In the genomic region with DNA sequence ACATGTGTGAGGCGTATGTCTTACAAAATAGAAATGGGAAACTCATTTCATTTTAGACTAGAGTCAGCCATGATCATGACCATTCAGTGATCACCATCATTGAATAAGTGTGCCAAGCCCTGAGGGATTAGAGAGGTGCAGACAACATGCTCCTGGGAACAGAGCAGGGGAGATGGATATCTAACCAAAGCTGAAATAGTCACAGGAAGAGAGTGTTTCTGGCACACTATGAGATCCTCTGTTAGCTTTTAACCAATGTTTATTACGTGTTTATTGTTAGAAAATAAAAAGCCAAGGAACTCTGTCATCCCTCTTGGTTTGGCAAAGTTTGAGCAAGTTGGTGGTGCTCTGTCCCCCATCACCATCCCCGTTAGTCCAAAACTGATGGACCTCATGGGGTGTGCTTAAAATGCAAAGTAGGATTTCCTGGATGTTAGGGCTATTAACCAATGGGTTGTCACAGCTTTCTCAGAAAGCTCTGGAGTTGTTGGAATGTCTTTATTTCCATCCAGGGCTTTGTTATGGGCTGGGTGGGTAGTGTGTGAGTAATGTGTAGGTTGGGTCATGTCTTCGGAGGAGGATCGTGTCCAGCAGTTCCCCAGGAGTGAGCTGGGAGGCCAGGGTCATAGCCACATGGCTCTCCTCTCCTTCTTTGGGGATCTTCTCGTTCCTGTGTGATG, we compare ENCODE assay signal across 25 cellular contexts. TPM values are rescaled to one million over a fixed set of nuclear protein-coding genes. Genes with fewer than 3 reads are reported as not detected.
DNase-seq lines count a peak whose midpoint lies in the region; ATAC-seq and TF ChIP-seq lines count a peak whose summit lies in the region.
"Had no signal": no experiment of that assay in that cellular context is flagged by ENCODE, and none has a peak within 500 bp of the region (broad histone marks: within the 10 kb centered on the region; RNA-seq: fewer than 3 reads in every experiment).

No MANE protein-coding gene starts in this region.

- H3K27ac ChIP-seq in GM23338 (ENCODE audit: low read depth): no peak overlapping the region
- no peak overlapping the region for H3K27ac ChIP-seq in IMR-90 (ENCODE audit: insufficient read depth, low read length)
- H3K27ac ChIP-seq in dorsolateral prefrontal cortex: no peak overlapping the region
- H3K27ac ChIP-seq: HL-60, SJCRH30 had no signal

- H4K91ac ChIP-seq in IMR-90 (ENCODE audit: insufficient read depth, low read depth, low read length): no peak overlapping the region

- H3K9me3 ChIP-seq in IMR-90 (ENCODE audit: control insufficient read depth, insufficient read depth, low read length): no peaks in the 10 kb centered on the region
- H3K9me3 ChIP-seq: SJCRH30 had no signal

- no peak overlapping the region for H2AK5ac ChIP-seq in IMR-90 (ENCODE audit: low read depth, low read length)

- H3K4me3 ChIP-seq in GM23338: no peak overlapping the region
- no peak overlapping the region for H3K4me3 ChIP-seq in IMR-90 (ENCODE audit: insufficient read depth, low read depth, low read length)
- no peak overlapping the region for H3K4me3 ChIP-seq in dorsolateral prefrontal cortex
- H3K4me3 ChIP-seq: SJCRH30 had no signal

- peaks cover 8% of the 10 kb centered on the region for H3K4me1 Mint-ChIP-seq in GM23338

- WGBS in IMR-90 (ENCODE audit: extremely low coverage in 2 of 2, insufficient read length in 1 of 2), 2 experiments: 100% methylated on average over 1 of the region's 6 CpGs; no CpG with 5 or more reads in 1 of the 2 experiments

- H2BK15ac ChIP-seq in IMR-90 (ENCODE audit: low read depth, low read length): no peak overlapping the region

- no peak overlapping the region for H3K27ac Mint-ChIP-seq in GM23338
- H3K27ac Mint-ChIP-seq: CD4-positive, alpha-beta memory T cell had no signal

- no peaks in the 10 kb centered on the region for H3K36me3 Mint-ChIP-seq in GM23338 (ENCODE audit: low read depth)
- H3K36me3 Mint-ChIP-seq: CD4-positive, alpha-beta memory T cell had no signal

- H3K18ac ChIP-seq in IMR-90 (ENCODE audit: low read depth, low read length): no peak overlapping the region; the same call in 1 of the 2 replicates

- intact Hi-C loops in IMR-90 (cut with micrococcal nuclease): no loop called here
- intact Hi-C loops in left colon (cut with DNase I, micrococcal nuclease): no loop called here
- intact Hi-C loops in dorsolateral prefrontal cortex (cut with DNase I): no loop called here

- no peak overlapping the region for H2BK120ac ChIP-seq in IMR-90 (ENCODE audit: low read depth, low read length)

- TF ChIP-seq POLR2A in IMR-90 (IDR thresholded peaks at IDR 0.05; ENCODE audit: low read depth, low read length): no peak

- no peaks in the 10 kb centered on the region for H3K9me1 ChIP-seq in IMR-90 (ENCODE audit: insufficient read depth, low read length)

- H3K9me2 ChIP-seq in GM23338 (ENCODE audit: insufficient read depth): 0 out of 2 replicates have a peak, but pooled peaks cover 8% of the 10 kb centered on the region

- H3K23ac ChIP-seq in IMR-90 (ENCODE audit: low read depth, low read length): no peak overlapping the region

- no peak overlapping the region for H3K4ac ChIP-seq in IMR-90 (ENCODE audit: low read depth, low read length)

- H2AFZ ChIP-seq in GM23338 (no peak overlapping the region), IMR-90 (replicated peaks; ENCODE audit: low read length, poor library complexity) (no peak overlapping the region)

- H3K27me3 ChIP-seq in GM23338 (ENCODE audit: insufficient read depth): no peaks in the 10 kb centered on the region
- no peaks in the 10 kb centered on the region for H3K27me3 ChIP-seq in IMR-90 (ENCODE audit: control insufficient read depth, insufficient read depth, low read length)
- no peaks in the 10 kb centered on the region for H3K27me3 ChIP-seq in dorsolateral prefrontal cortex

- no peaks in the 10 kb centered on the region for H3K79me2 ChIP-seq in GM23338 (replicated peaks; ENCODE audit: insufficient read depth)

- H4K20me1 ChIP-seq in GM23338 (replicated peaks; ENCODE audit: insufficient read depth) (no peaks in the 10 kb centered on the region), IMR-90 (ENCODE audit: insufficient read depth, low read length) (no peaks in the 10 kb centered on the region)

- H3K36me3 ChIP-seq in GM23338 (ENCODE audit: insufficient read depth): no peaks in the 10 kb centered on the region
- H3K36me3 ChIP-seq in IMR-90 (ENCODE audit: control insufficient read depth, insufficient read depth, low read length): no peaks in the 10 kb centered on the region
- H3K36me3 ChIP-seq: SJCRH30 had no signal

- no peak overlapping the region for H4K5ac ChIP-seq in IMR-90 (ENCODE audit: low read depth, low read length)

- POLR2A ChIA-PET in IMR-90 (lab: Charles Lee; ENCODE audit: unreplicated experiment): no interaction called here

- no TSS peak for BruUV-seq in IMR-90 (replicated peaks; lab: Mats Ljungman, UMichigan)

- no peaks in the 10 kb centered on the region for H3K4me1 ChIP-seq in GM23338 (ENCODE audit: insufficient read depth)
- peaks cover 7% of the 10 kb centered on the region for H3K4me1 ChIP-seq in IMR-90 (ENCODE audit: control insufficient read depth, insufficient read depth, low read length)
- H3K4me1 ChIP-seq: SJCRH30 had no signal

- no peak overlapping the region for H3K9ac ChIP-seq in IMR-90 (ENCODE audit: low read depth, low read length)

- no peak for TF ChIP-seq RAD21 in IMR-90 (IDR thresholded peaks at IDR 0.05; ENCODE audit: low read length)

- no peak overlapping the region for H2BK20ac ChIP-seq in IMR-90 (ENCODE audit: low read depth, low read length)

- H3K4me3 Mint-ChIP-seq in GM23338: no peak overlapping the region
- H3K4me3 Mint-ChIP-seq: CD4-positive, alpha-beta memory T cell had no signal

- in situ Hi-C loops in IMR-90 (cut with MboI; ENCODE audit: low sequenced_read_pairs): no loop called here

- H3K4me2 ChIP-seq in GM23338: no peak overlapping the region
- H3K4me2 ChIP-seq in IMR-90 (ENCODE audit: low read depth, low read length): no peak overlapping the region

- CTCF ChIA-PET in IMR-90 (lab: Yijun Ruan, JAX): no interaction called here

- H2AK9ac ChIP-seq in IMR-90 (replicated peaks; ENCODE audit: low read depth, low read length, poor library complexity): no peak overlapping the region

- DNase-seq in GM23338 (ENCODE audit: low spot score) (peak; percentile 14), IMR-90 (no peak), astrocyte of the hippocampus (ENCODE audit: low read depth, low spot score) (peak; percentile 21), left colon (no peak), dorsolateral prefrontal cortex (no peak), NCI-H187 treated with DMSO at 0.1 percent for 48 hours (lab: John Stamatoyannopoulos, UW) (no peak), hepatic stellate cell (ENCODE audit: low spot score) (no peak)
- DNase-seq: C1 segment of cervical spinal cord; CD4-positive, alpha-beta memory T cell; COR-L47; DMS 273 treated with DMSO at 0.1 percent for 48 hours; DMS79; Karpas-422; NCI-H1092 treated with DMSO at 0.1 percent for 48 hours; NCI-H1436; NCI-H187; NCI-H2171 treated with DMSO at 0.1 percent for 48 hours; NCI-H345; NCI-H510A treated with DMSO at 0.1 percent for 48 hours; NCI-H774; PC-3; SJCRH30 had no signal

- ATAC-seq in GM23338: no peak; the same call in 2 of the 3 replicates
- ATAC-seq in IMR-90 (ENCODE audit: low read depth): no peak; the same call in 1 of the 2 replicates
- peak; percentile 86 for ATAC-seq in left colon
- no peak for ATAC-seq in esophagus mucosa
- ATAC-seq: PC-3 had no signal

- TF ChIP-seq CTCF in GM23338 (conservative IDR thresholded peaks at IDR 0.05; ENCODE audit: low read depth in 2 of 2): no peak
- no peak for TF ChIP-seq CTCF in IMR-90 (conservative IDR thresholded peaks at IDR 0.05; ENCODE audit: low read depth, low read length)
- TF ChIP-seq CTCF in dorsolateral prefrontal cortex (IDR thresholded peaks at IDR 0.05 in 54 of 56, conservative IDR thresholded peaks at IDR 0.05 in 2 of 56; ENCODE audit: low read depth in 1 of 56, partially characterized antibody in 56 of 56): no peak

- H3K79me1 ChIP-seq in IMR-90 (ENCODE audit: low read depth in 1 of 2, low read length in 2 of 2): no peaks in the 10 kb centered on the region

- H3K9me3 Mint-ChIP-seq in GM23338: no peaks in the 10 kb centered on the region; the same call in 2 of the 3 replicates
- H3K9me3 Mint-ChIP-seq: CD4-positive, alpha-beta memory T cell had no signal

- no peak overlapping the region for H3K56ac ChIP-seq in IMR-90 (ENCODE audit: extremely low read depth, insufficient read depth, low read length)

- H2BK5ac ChIP-seq in IMR-90 (ENCODE audit: low read depth, low read length, poor library complexity, severe bottlenecking): no peak overlapping the region

- no peaks in the 10 kb centered on the region for H3F3A ChIP-seq in GM23338 (replicated peaks; ENCODE audit: low read depth)

- peaks cover 2% of the 10 kb centered on the region for H3K27me3 Mint-ChIP-seq in GM23338 (ENCODE audit: insufficient read depth, low read depth, poor library complexity)
- H3K27me3 Mint-ChIP-seq: CD4-positive, alpha-beta memory T cell had no signal

- H4K8ac ChIP-seq in IMR-90 (ENCODE audit: low read depth in 2 of 2, low read length in 2 of 2): no peak overlapping the region

- dilution Hi-C loops in IMR-90 (cut with HindIII; ENCODE audit: low sequenced_read_pairs, unreplicated experiment): no loop called here

- H3K14ac ChIP-seq in IMR-90 (replicated peaks; ENCODE audit: low read depth, low read length): peak overlapping the region; percentile 4; the same call in 1 of the 2 replicates

TF ChIP-seq in IMR-90, 13 proteins besides CTCF, POLR2A, EP300 and RAD21:
- no peak for TF ChIP-seq MAZ (IDR thresholded peaks at IDR 0.05; ENCODE audit: borderline replicate concordance, low read depth, low read length)
- TF ChIP-seq BHLHE40 (IDR thresholded peaks at IDR 0.05; ENCODE audit: low read depth, low read length): no peak

RNA-seq across cellular contexts. Expression of a gene that starts 35.0 kb away (rescaled TPM):
- total RNA-seq in GM23338 (2014; rRNA removed; shearing (Covaris generic)): not detected in 2 replicates
- polyA plus RNA-seq in GM23338 (2016; fragmentation: Nextera tagmentation; extraction: Ambion mirVana): not detected in 2 replicates
- total RNA-seq in IMR-90 (2012; rRNA removed): 1.9 and 2.2 TPM in 2 replicates
- polyA plus RNA-seq in IMR-90 (2012; rRNA removed): 1.0 and 1.1 TPM in 2 replicates
- 0.33 and 0.38 TPM in 2 replicates for polyA plus RNA-seq in IMR-90 (2012; cell fraction: cytosol; rRNA removed)
- polyA plus RNA-seq in IMR-90 (2012; cell fraction: nucleus; rRNA removed; ENCODE audit: low replicate concordance): 0.27 and 1.1 TPM in 2 replicates
- total RNA-seq in left colon: 1 to 10 TPM in 1 of 2 donors, under 1 TPM in 1; 0.84 to 1.5 TPM
- under 1 TPM in 13 of 120 experiments, not detected in 107; 0.09 to 0.21 (median 0.11) TPM for total RNA-seq in dorsolateral prefrontal cortex
- 7.0 TPM for total RNA-seq in esophagus mucosa
- total RNA-seq: A673; CD4-positive, alpha-beta memory T cell; PC-3 had no signal
- polyA plus RNA-seq: CD4-positive, alpha-beta memory T cell had no signal

Comparison
In these comparisons a context has a peak if more than half of its experiments do, and no peak if none do; other contexts are left out.
1. DNase-seq: peak in GM23338 (single experiment) and astrocyte of the hippocampus (single experiment); none in IMR-90 (single experiment), left colon (0 of 2), dorsolateral prefrontal cortex (0 of 10), NCI-H187 treated with DMSO at 0.1 percent for 48 hours (single experiment) and hepatic stellate cell (single experiment).